Comparison of ENCODE assay signal across 17 cellular contexts in genomic region chr15:77040673-77041072, GRCh38. TPM values are rescaled to one million over a fixed set of nuclear protein-coding genes. Genes with fewer than 3 reads are reported as not detected.
DNase-seq lines count a peak whose midpoint lies in the region; ATAC-seq and TF ChIP-seq lines count a peak whose summit lies in the region.
"Had no signal": no experiment of that assay in that cellular context is flagged by ENCODE, and none has a peak within 500 bp of the region (broad histone marks: within the 10 kb centered on the region; RNA-seq: fewer than 3 reads in every experiment).

No MANE protein-coding gene starts in this region.

- no peaks in the 10 kb centered on the region for H3K27me3 ChIP-seq in CD4-positive, alpha-beta T cell (ENCODE audit: control insufficient read depth, insufficient read depth, low read length)
- H3K27me3 ChIP-seq in OCI-LY3 (ENCODE audit: low read depth, low read length) = no peaks in the 10 kb centered on the region

- no peaks in the 10 kb centered on the region; the same call in 1 of the 2 replicates for H4K20me1 ChIP-seq in OCI-LY3 (ENCODE audit: insufficient read depth, low read length)

- no peak overlapping the region for H3K4me2 ChIP-seq in OCI-LY3 (ENCODE audit: low read length)

- H3K9ac ChIP-seq in OCI-LY3 (ENCODE audit: low read length) = no peak overlapping the region

- BruUV-seq in Calu3 (replicated peaks; lab: Mats Ljungman, UMichigan) = no TSS peak

- peaks cover 64% of the 10 kb centered on the region for H3K36me3 ChIP-seq in OCI-LY3 (replicated peaks; ENCODE audit: low read depth, low read length)
- H3K36me3 ChIP-seq: prostate gland had no signal

- CTCF ChIA-PET in CD4-positive, alpha-beta T cell (lab: Charles Lee) = no interaction called here
- CTCF ChIA-PET in Calu3 (lab: Charles Lee) = interaction anchor here (0.5 to 1.6 kb wide), 2 partner anchors 11 to 420 kb away, joined by 3 to 4 read pairs; no protein-coding TSS in a partner anchor

- H3K4me3 Mint-ChIP-seq in CD4-positive, alpha-beta T cell = no peak overlapping the region
- H3K4me3 Mint-ChIP-seq in progenitor cell of endocrine pancreas (ENCODE audit: low read depth) (no peak overlapping the region), Calu3 (ENCODE audit: low read depth, unreplicated experiment) (no peak overlapping the region)

- no peak overlapping the region for H3K27ac ChIP-seq in CD4-positive, alpha-beta T cell (ENCODE audit: low read depth, low read length)
- peak overlapping the region; percentile 41 for H3K27ac ChIP-seq in OCI-LY3 (ENCODE audit: low read length)
- H3K27ac ChIP-seq: prostate gland had no signal

- peak overlapping the region; percentile 73 for H3K27ac Mint-ChIP-seq in CD4-positive, alpha-beta T cell
- H3K27ac Mint-ChIP-seq in progenitor cell of endocrine pancreas (peak overlapping the region; percentile 95), Calu3 (ENCODE audit: unreplicated experiment) (no peak overlapping the region)

- H3K9me3 Mint-ChIP-seq in CD4-positive, alpha-beta T cell = no peaks in the 10 kb centered on the region
- H3K9me3 Mint-ChIP-seq in progenitor cell of endocrine pancreas (ENCODE audit: low read depth) (no peaks in the 10 kb centered on the region), Calu3 (ENCODE audit: low read depth, unreplicated experiment) (no peaks in the 10 kb centered on the region)

- 0 out of 2 replicates have a peak, but pooled peaks cover 6% of the 10 kb centered on the region for H3K4me1 ChIP-seq in OCI-LY3 (ENCODE audit: low read length)
- H3K4me1 ChIP-seq: prostate gland had no signal

- no peak for DNase-seq in CD4-positive, alpha-beta T cell
- DNase-seq in dermis blood vessel endothelial cell (peak; percentile 55), progenitor cell of endocrine pancreas (ENCODE audit: low spot score, unreplicated experiment) (no peak), NCI-H1048 (lab: John Stamatoyannopoulos, UW) (no peak), NCI-H1417 treated with DMSO at 0.1 percent for 48 hours (lab: John Stamatoyannopoulos, UW) (no peak), Calu3 (no peak), left colon (no peak)
- DNase-seq: activated CD4-positive, CD25-positive, alpha-beta regulatory T cell; COR-L47; effector memory CD4-positive, alpha-beta T cell; GOT3; NCI-H146; stimulated activated CD4-positive, alpha-beta T cell treated with anti-CD3 and anti-CD28 coated beads, Interleukin-2, amount 100 ng/mL, for 48 hours had no signal

- no peaks in the 10 kb centered on the region for H3K79me2 ChIP-seq in OCI-LY3 (ENCODE audit: low read length)

- no peak for TF ChIP-seq CTCF in CD4-positive, alpha-beta T cell (IDR thresholded peaks at IDR 0.05)
- TF ChIP-seq CTCF in OCI-LY3 (IDR thresholded peaks at IDR 0.05; ENCODE audit: low read depth, low read length) = no peak
- no peak for TF ChIP-seq CTCF in progenitor cell of endocrine pancreas (IDR thresholded peaks at IDR 0.05; ENCODE audit: unreplicated experiment)
- TF ChIP-seq CTCF in Calu3 (IDR thresholded peaks at IDR 0.05; ENCODE audit: unreplicated experiment) = no peak

- H3K27me3 Mint-ChIP-seq in CD4-positive, alpha-beta T cell = no peaks in the 10 kb centered on the region
- no peaks in the 10 kb centered on the region for H3K27me3 Mint-ChIP-seq in progenitor cell of endocrine pancreas
- H3K27me3 Mint-ChIP-seq in Calu3 (ENCODE audit: unreplicated experiment) = no peaks in the 10 kb centered on the region

- intact Hi-C loops in CD4-positive, alpha-beta T cell (cut with DNase I, micrococcal nuclease) = no loop called here
- intact Hi-C loops in Calu3 (cut with micrococcal nuclease; ENCODE audit: unreplicated experiment) (no loop called here), left colon (cut with DNase I, micrococcal nuclease) (no loop called here)

- H3K4me3 ChIP-seq in OCI-LY3 (ENCODE audit: low read length) = no peak overlapping the region
- H3K4me3 ChIP-seq: prostate gland had no signal

- no peak for ATAC-seq in CD4-positive, alpha-beta T cell (ENCODE audit: poor library complexity)
- no peak for ATAC-seq in left colon
- ATAC-seq: SK-N-SH treated with all-trans-retinoic acid at 6 μM for 48 hours had no signal

- H3K4me1 Mint-ChIP-seq in CD4-positive, alpha-beta T cell (ENCODE audit: low read depth) = peaks cover 8% of the 10 kb centered on the region
- H3K4me1 Mint-ChIP-seq in progenitor cell of endocrine pancreas (ENCODE audit: low read depth) (no peaks in the 10 kb centered on the region), Calu3 (ENCODE audit: low read depth, unreplicated experiment) (peaks cover 19% of the 10 kb centered on the region)

- H3K36me3 Mint-ChIP-seq in CD4-positive, alpha-beta T cell (ENCODE audit: low read depth) = peaks cover 59% of the 10 kb centered on the region
- H3K36me3 Mint-ChIP-seq in progenitor cell of endocrine pancreas (ENCODE audit: insufficient read depth) = peaks cover 27% of the 10 kb centered on the region
- peaks cover 53% of the 10 kb centered on the region for H3K36me3 Mint-ChIP-seq in Calu3 (ENCODE audit: insufficient read depth, unreplicated experiment)

- no peak overlapping the region for H2AFZ ChIP-seq in OCI-LY3 (ENCODE audit: low read depth, low read length)

- POLR2A ChIA-PET in CD4-positive, alpha-beta T cell (lab: Charles Lee) = interaction anchor here (0.6 to 2.2 kb wide), 5 partner anchors 14 to 374 kb away, joined by 3 to 7 read pairs (median 3); partner anchors contain the start of genes PSTPIP1 and TSPAN3

- H3K9me3 ChIP-seq in CD4-positive, alpha-beta T cell (ENCODE audit: control insufficient read depth, low read length) = no peaks in the 10 kb centered on the region
- no peaks in the 10 kb centered on the region for H3K9me3 ChIP-seq in OCI-LY3 (ENCODE audit: insufficient read depth, low read length)
- H3K9me3 ChIP-seq: prostate gland had no signal

RNA-seq across cellular contexts. Expression of gene TSPAN3, which starts 30.2 kb away (rescaled TPM):
- 10 to 100 TPM; 14.7 to 15.5 TPM for total RNA-seq in CD4-positive, alpha-beta T cell
- 242 and 265 TPM in 2 replicates for total RNA-seq in dermis blood vessel endothelial cell
- total RNA-seq in progenitor cell of endocrine pancreas = 337 and 352 TPM in 2 replicates
- total RNA-seq in Calu3 (2022) = 404 and 463 TPM in 2 replicates
- 100 to 1,000 TPM; 708 to 954 TPM for total RNA-seq in left colon

RNA-seq across cellular contexts. Expression of gene PSTPIP1, which starts 45.7 kb away (rescaled TPM):
- total RNA-seq in CD4-positive, alpha-beta T cell = 10 to 100 TPM; 79.4 to 82.7 TPM
- total RNA-seq in dermis blood vessel endothelial cell (0.23 and 0.51 TPM in 2 replicates), progenitor cell of endocrine pancreas (not detected in 2 replicates), Calu3 (2022) (not detected in 2 replicates), left colon (1 to 10 TPM; 1.6 to 7.2 TPM)
- total RNA-seq: NCI-H460 had no signal

Comparison
In these comparisons a context has a peak if more than half of its experiments do, and no peak if none do; other contexts are left out.
1. RNA of gene TSPAN3, which starts 30.2 kb away (total RNA-seq): 708 to 954 TPM in left colon, 404 to 463 TPM in Calu3, 337 to 352 TPM in progenitor cell of endocrine pancreas and 242 to 265 TPM in dermis blood vessel endothelial cell; 14.7 to 15.5 TPM in CD4-positive, alpha-beta T cell; every median in the first group is over 10 times any median in the second.
2. RNA of gene PSTPIP1, which starts 45.7 kb away (total RNA-seq): 79.4 to 82.7 TPM in CD4-positive, alpha-beta T cell; 1.6 to 7.2 TPM in left colon, 0.23 to 0.51 TPM in dermis blood vessel endothelial cell, not detected in progenitor cell of endocrine pancreas and not detected in Calu3; every median in the first group is over 4 times any median in the second.